ENCODE assay signal across 26 cellular contexts in the genomic region with DNA sequence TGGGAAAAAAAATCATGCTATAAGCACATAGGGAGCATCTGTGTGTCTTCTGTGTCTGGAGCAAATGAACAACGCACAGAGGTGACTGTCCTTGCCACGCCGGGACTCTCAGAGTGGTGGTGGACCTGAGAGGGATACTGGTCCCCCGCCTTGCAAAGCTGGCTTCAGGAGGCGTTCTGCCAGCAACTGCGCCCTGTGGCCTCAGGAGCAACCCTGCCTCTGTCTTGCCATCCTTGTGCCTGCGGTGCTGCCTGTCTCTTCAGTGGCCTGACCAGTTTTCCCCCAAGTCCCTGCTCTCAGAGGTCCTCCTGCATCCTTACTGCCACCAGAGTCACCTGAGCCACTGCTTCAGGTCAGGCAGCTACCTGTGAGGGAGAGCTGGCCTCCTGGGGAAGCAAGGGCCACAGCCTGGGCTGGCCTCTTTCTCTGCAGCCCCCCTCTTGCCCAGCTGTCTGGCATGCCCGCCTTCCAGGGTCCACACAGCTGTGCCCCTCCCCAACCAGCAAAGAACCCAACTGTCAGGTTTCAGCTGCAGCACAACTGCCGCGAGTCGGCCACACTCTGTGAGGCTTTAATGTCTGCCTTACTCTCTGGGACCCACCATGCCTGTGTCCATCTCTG. TPM values are rescaled to one million over a fixed set of nuclear protein-coding genes. Genes with fewer than 3 reads are reported as not detected.
A peak's percentile ranks its signal among the peaks of the same experiment; 100 is the strongest.
DNase-seq lines count a peak whose midpoint lies in the region; ATAC-seq and TF ChIP-seq lines count a peak whose summit lies in the region.
"Had no signal": no experiment of that assay in that cellular context is flagged by ENCODE, and none has a peak within 500 bp of the region (broad histone marks: within the 10 kb centered on the region; RNA-seq: fewer than 3 reads in every experiment).

No MANE protein-coding gene starts in this region.

- H3K4me3 ChIP-seq in CD8-positive, alpha-beta T cell (ENCODE audit: low read depth, low read length), result no peak overlapping the region
- H3K4me3 ChIP-seq: cardiac muscle cell, prostate gland, tibial artery had no signal

- H3K27me3 Mint-ChIP-seq in CD14-positive monocyte (ENCODE audit: low read depth in 3 of 3), result peaks cover 0 to 3% (median 2%) of the 10 kb centered on the region in 3 donors
- H3K27me3 Mint-ChIP-seq in CD8-positive, alpha-beta T cell (ENCODE audit: low read depth), result no peaks in the 10 kb centered on the region
- H3K27me3 Mint-ChIP-seq in activated naive CD8-positive, alpha-beta T cell treated with anti-CD3 and anti-CD28 coated beads, Interleukin-2, amount 50 U/mL, for 24 hours, result no peaks in the 10 kb centered on the region
- no peaks in the 10 kb centered on the region for H3K27me3 Mint-ChIP-seq in natural killer cell treated with Interleukin-12 subunit alpha and Interleukin-12 subunit beta and Interleukin-15 and Interleukin-18, amount 100 ng/mL, for 72 hours
- H3K27me3 Mint-ChIP-seq: dendritic cell treated with granulocyte-macrophage colony-stimulating factor and Interleukin-4, amounts not matched to agents 40 ng/mL and 50 ng/mL, for 4 days; stimulated activated naive B cell treated with anti-CD40 and anti-IgM and Interleukin-4, amounts not matched to agents 10 μg/mL and 1 μg/mL and 100 μg/mL, for 72 hours had no signal

- H3K9me3 ChIP-seq in CD8-positive, alpha-beta T cell (ENCODE audit: low read length), result no peaks in the 10 kb centered on the region
- H3K9me3 ChIP-seq: prostate gland, tibial artery had no signal

- ATAC-seq in CD8-positive, alpha-beta T cell, result no peak
- no peak for ATAC-seq in activated naive CD8-positive, alpha-beta T cell treated with anti-CD3 and anti-CD28 coated beads, Interleukin-2, amount 50 U/mL, for 24 hours
- no peak for ATAC-seq in natural killer cell treated with Interleukin-12 subunit alpha and Interleukin-12 subunit beta and Interleukin-15 and Interleukin-18, amount 100 ng/mL, for 72 hours
- ATAC-seq in omental fat pad (ENCODE audit: low FRiP score) (no peak), GM18867 (IDR thresholded peaks at IDR 0.05; ENCODE audit: unreplicated experiment) (no peak), HG03108 (IDR thresholded peaks at IDR 0.05; ENCODE audit: unreplicated experiment) (no peak)
- ATAC-seq: stimulated activated naive B cell treated with anti-CD40 and anti-IgM and Interleukin-4, amounts not matched to agents 10 μg/mL and 1 μg/mL and 100 μg/mL, for 72 hours had no signal

- no peaks in the 10 kb centered on the region for H3K9me3 Mint-ChIP-seq in CD14-positive monocyte
- no peaks in the 10 kb centered on the region for H3K9me3 Mint-ChIP-seq in CD8-positive, alpha-beta T cell
- no peaks in the 10 kb centered on the region for H3K9me3 Mint-ChIP-seq in activated naive CD8-positive, alpha-beta T cell treated with anti-CD3 and anti-CD28 coated beads, Interleukin-2, amount 50 U/mL, for 24 hours
- no peaks in the 10 kb centered on the region for H3K9me3 Mint-ChIP-seq in natural killer cell treated with Interleukin-12 subunit alpha and Interleukin-12 subunit beta and Interleukin-15 and Interleukin-18, amount 100 ng/mL, for 72 hours
- H3K9me3 Mint-ChIP-seq: dendritic cell treated with granulocyte-macrophage colony-stimulating factor and Interleukin-4, amounts not matched to agents 40 ng/mL and 50 ng/mL, for 4 days; nephron progenitor cell; stimulated activated naive B cell treated with anti-CD40 and anti-IgM and Interleukin-4, amounts not matched to agents 10 μg/mL and 1 μg/mL and 100 μg/mL, for 72 hours had no signal

- CTCF ChIA-PET in CD8-positive, alpha-beta T cell (lab: Charles Lee), result interaction anchor here (1.4 kb wide), 1 partner anchor 172 kb away, joined by 3 read pairs; no protein-coding TSS in a partner anchor

- H3K36me3 ChIP-seq in CD8-positive, alpha-beta T cell (ENCODE audit: insufficient read depth, low read length), result peaks cover 25% of the 10 kb centered on the region

- H3K4me3 Mint-ChIP-seq in CD14-positive monocyte, result no peak overlapping the region
- peak overlapping the region; percentile 55 for H3K4me3 Mint-ChIP-seq in CD8-positive, alpha-beta T cell
- H3K4me3 Mint-ChIP-seq in activated naive CD8-positive, alpha-beta T cell treated with anti-CD3 and anti-CD28 coated beads, Interleukin-2, amount 50 U/mL, for 24 hours, result no peak overlapping the region
- H3K4me3 Mint-ChIP-seq in natural killer cell treated with Interleukin-12 subunit alpha and Interleukin-12 subunit beta and Interleukin-15 and Interleukin-18, amount 100 ng/mL, for 72 hours, result peak overlapping the region; percentile 78
- H3K4me3 Mint-ChIP-seq: dendritic cell treated with granulocyte-macrophage colony-stimulating factor and Interleukin-4, amounts not matched to agents 40 ng/mL and 50 ng/mL, for 4 days; nephron progenitor cell; stimulated activated naive B cell treated with anti-CD40 and anti-IgM and Interleukin-4, amounts not matched to agents 10 μg/mL and 1 μg/mL and 100 μg/mL, for 72 hours had no signal

- DNase-seq in CD14-positive monocyte (ENCODE audit: low spot score), result no peak
- no peak for DNase-seq in CD8-positive, alpha-beta T cell
- DNase-seq in activated naive CD8-positive, alpha-beta T cell treated with anti-CD3 and anti-CD28 coated beads, Interleukin-2, amount 50 U/mL, for 24 hours, result no peak
- DNase-seq in natural killer cell treated with Interleukin-12 subunit alpha and Interleukin-12 subunit beta and Interleukin-15 and Interleukin-18, amount 100 ng/mL, for 72 hours (ENCODE audit: low spot score), result no peak
- no peak for DNase-seq in omental fat pad (ENCODE audit: low spot score)
- DNase-seq in DMS153 treated with DMSO at 0.1 percent for 48 hours (lab: John Stamatoyannopoulos, UW; ENCODE audit: unreplicated experiment), result no peak
- DNase-seq: activated CD4-positive, alpha-beta T cell treated with anti-CD3 and anti-CD28 coated beads for 1 hour; anterior cingulate cortex; DMS79; left cardiac atrium; mesendoderm; NCI-H1105; NCI-H2029; NCI-H345; NCI-H774; nephron progenitor cell; OCI-M1; Right ventricle myocardium superior; stimulated activated CD4-positive, alpha-beta T cell treated with anti-CD3 and anti-CD28 coated beads, Interleukin-2, amount 100 ng/mL, for 24 hours; stimulated activated naive B cell treated with anti-CD40 and anti-IgM and Interleukin-4, amounts not matched to agents 10 μg/mL and 1 μg/mL and 100 μg/mL, for 72 hours; tibial artery had no signal

- intact Hi-C loops in CD14-positive monocyte (cut with micrococcal nuclease), result no loop called here
- intact Hi-C loops in CD8-positive, alpha-beta T cell (cut with DNase I, micrococcal nuclease), result loop anchor here (2.0 to 10.0 kb wide), 5 partner anchors 21 to 101 kb away; a partner anchor contains a TSS

- H3K27ac Mint-ChIP-seq in CD14-positive monocyte, result peak overlapping the region in 4 of 7 donors; percentile 31 to 65 (median 46)
- H3K27ac Mint-ChIP-seq in CD8-positive, alpha-beta T cell, result peak overlapping the region; percentile 93
- peak overlapping the region; percentile 75 for H3K27ac Mint-ChIP-seq in activated naive CD8-positive, alpha-beta T cell treated with anti-CD3 and anti-CD28 coated beads, Interleukin-2, amount 50 U/mL, for 24 hours
- H3K27ac Mint-ChIP-seq in natural killer cell treated with Interleukin-12 subunit alpha and Interleukin-12 subunit beta and Interleukin-15 and Interleukin-18, amount 100 ng/mL, for 72 hours, result peak overlapping the region; percentile 90 to 93
- H3K27ac Mint-ChIP-seq: dendritic cell treated with granulocyte-macrophage colony-stimulating factor and Interleukin-4, amounts not matched to agents 40 ng/mL and 50 ng/mL, for 4 days had no signal

- no peaks in the 10 kb centered on the region for H3K4me1 Mint-ChIP-seq in CD14-positive monocyte
- peaks cover 68% of the 10 kb centered on the region for H3K4me1 Mint-ChIP-seq in CD8-positive, alpha-beta T cell (ENCODE audit: low read depth)
- H3K4me1 Mint-ChIP-seq in activated naive CD8-positive, alpha-beta T cell treated with anti-CD3 and anti-CD28 coated beads, Interleukin-2, amount 50 U/mL, for 24 hours, result peaks cover 77% of the 10 kb centered on the region
- peaks cover 76 to 78% of the 10 kb centered on the region in 2 donors for H3K4me1 Mint-ChIP-seq in natural killer cell treated with Interleukin-12 subunit alpha and Interleukin-12 subunit beta and Interleukin-15 and Interleukin-18, amount 100 ng/mL, for 72 hours (ENCODE audit: low read depth in 2 of 2)

- H3K4me1 ChIP-seq in CD8-positive, alpha-beta T cell (ENCODE audit: insufficient read depth, low read length), result peaks cover 57% of the 10 kb centered on the region
- H3K4me1 ChIP-seq: prostate gland, tibial artery had no signal

- peak overlapping the region; percentile 41 for H3K27ac ChIP-seq in CD8-positive, alpha-beta T cell (ENCODE audit: low read depth, low read length)
- H3K27ac ChIP-seq: cardiac muscle cell, prostate gland, tibial artery had no signal

- H3K36me3 Mint-ChIP-seq in CD14-positive monocyte, result peaks cover 90 to 95% of the 10 kb centered on the region in 2 donors
- H3K36me3 Mint-ChIP-seq in CD8-positive, alpha-beta T cell, result peaks cover 92% of the 10 kb centered on the region
- peaks cover 87% of the 10 kb centered on the region for H3K36me3 Mint-ChIP-seq in activated naive CD8-positive, alpha-beta T cell treated with anti-CD3 and anti-CD28 coated beads, Interleukin-2, amount 50 U/mL, for 24 hours (ENCODE audit: low read depth)
- H3K36me3 Mint-ChIP-seq in natural killer cell treated with Interleukin-12 subunit alpha and Interleukin-12 subunit beta and Interleukin-15 and Interleukin-18, amount 100 ng/mL, for 72 hours, result peaks cover 23% of the 10 kb centered on the region

- TF ChIP-seq CTCF in CD14-positive monocyte (IDR thresholded peaks at IDR 0.05) (no peak), omental fat pad (IDR thresholded peaks at IDR 0.05) (no peak)
- TF ChIP-seq CTCF in CD8-positive, alpha-beta T cell (IDR thresholded peaks at IDR 0.05), result no peak

- H3K27me3 ChIP-seq in CD8-positive, alpha-beta T cell (ENCODE audit: insufficient read depth, low read length), result no peaks in the 10 kb centered on the region
- H3K27me3 ChIP-seq: cardiac muscle cell, tibial artery had no signal

- POLR2A ChIA-PET in CD8-positive, alpha-beta T cell (lab: Charles Lee), result interaction anchor here (0.8 to 1.9 kb wide), 3 partner anchors 14 to 184 kb away, joined by 3 to 5 read pairs (median 5); a partner anchor contains a TSS

RNA-seq across cellular contexts. Expression of a gene that starts 30.4 kb away (rescaled TPM):
- 1 to 10 TPM; 2.0 to 2.3 TPM for polyA plus RNA-seq in CD14-positive monocyte
- total RNA-seq in CD8-positive, alpha-beta T cell, result 1 to 10 TPM; 3.2 to 3.3 TPM
- total RNA-seq in natural killer cell treated with Interleukin-12 subunit alpha and Interleukin-12 subunit beta and Interleukin-15 and Interleukin-18, amount 100 ng/mL, for 72 hours, result 10 to 100 TPM; 14.2 to 19.0 TPM
- total RNA-seq in omental fat pad, result 1 to 10 TPM; 2.0 to 5.4 (median 3.7) TPM

Comparison
In these comparisons a context has a peak if more than half of its experiments do, and no peak if none do; other contexts are left out.
1. H3K4me3 Mint-ChIP-seq: peak in CD8-positive, alpha-beta T cell (single experiment) and natural killer cell treated with Interleukin-12 subunit alpha and Interleukin-12 subunit beta and Interleukin-15 and Interleukin-18, amount 100 ng/mL, for 72 hours (single experiment); none in CD14-positive monocyte (0 of 2) and activated naive CD8-positive, alpha-beta T cell treated with anti-CD3 and anti-CD28 coated beads, Interleukin-2, amount 50 U/mL, for 24 hours (single experiment).
2. intact Hi-C loops: an anchor here in CD8-positive, alpha-beta T cell (2.0 to 10.0 kb wide); none called in CD14-positive monocyte.
3. Peak in every context shown above with its lines, with median percentiles within 50 percentile points of each other: H3K27ac Mint-ChIP-seq.